ENCODE assay signal across 8 cellular contexts in genomic region chr3:178536271-178537079, GRCh38. TPM values are rescaled to one million over a fixed set of nuclear protein-coding genes. Genes with fewer than 3 reads are reported as not detected.
DNase-seq lines count a peak whose midpoint lies in the region; ATAC-seq, FAIRE-seq and TF ChIP-seq lines count a peak whose summit lies in the region.

TSS of gene KCNMB2 (plus strand) at chr3:178536436.

- intact Hi-C loops in pancreas (cut with DNase I) = no loop called here

- DNase-seq in NCI-H2227 (lab: John Stamatoyannopoulos, UW; ENCODE audit: unreplicated experiment) (peak; percentile 40), fibroblast of peridontal ligament (ENCODE audit: extremely low read depth) (peak; percentile 6), pancreas (no peak), WERI-Rb-1 (no peak)

- WGBS in pancreas, 2 donors = 6 to 7% methylated on average over 17 of the region's 17 CpGs

- H3K27me3 ChIP-seq in pancreas (no peaks in the 10 kb centered on the region), WERI-Rb-1 (ENCODE audit: insufficient read depth, low read depth, severe bottlenecking) (no peaks in the 10 kb centered on the region)

- H3K27ac ChIP-seq in pancreas (no peak within 1 kb of the TSS), WERI-Rb-1 (no peak within 1 kb of the TSS)

- H3K4me1 ChIP-seq in pancreas = peaks cover 0 to 8% (median 0%) of the 10 kb centered on the region in 3 donors

- no peaks in the 10 kb centered on the region for H3K9me3 ChIP-seq in pancreas
- H3K9me3 ChIP-seq in WERI-Rb-1 (ENCODE audit: severe bottlenecking) = no peaks in the 10 kb centered on the region

- peak within 1 kb of the TSS; percentile 42 for H3K4me3 ChIP-seq in GM12875 (ENCODE audit: low read depth, low read length)
- peak within 1 kb of the TSS in 2 of 4 donors; percentile 9 to 42 for H3K4me3 ChIP-seq in pancreas
- no peak within 1 kb of the TSS for H3K4me3 ChIP-seq in WERI-Rb-1 (ENCODE audit: low read depth, low read length)

- FAIRE-seq in pancreas (lab: Jason Lieb, UNC) = no peak

- TF ChIP-seq CTCF in GM12875 (IDR thresholded peaks at IDR 0.05; ENCODE audit: borderline replicate concordance, insufficient read depth, low read depth, low read length) (no peak), pancreas (IDR thresholded peaks at IDR 0.05) (no peak), WERI-Rb-1 (IDR thresholded peaks at IDR 0.05; ENCODE audit: low read depth, low read length) (no peak)

- peak; percentile 43 to 77 (median 67) for ATAC-seq in pancreas
- no peak for ATAC-seq in GM21447 (IDR thresholded peaks at IDR 0.05; ENCODE audit: unreplicated experiment)
- no peak for ATAC-seq in GM21529 (IDR thresholded peaks at IDR 0.05; ENCODE audit: unreplicated experiment)
- no peak for ATAC-seq in HG03175 (IDR thresholded peaks at IDR 0.05; ENCODE audit: unreplicated experiment)

- H3K36me3 ChIP-seq in pancreas (no peaks in the 10 kb centered on the region), WERI-Rb-1 (no peaks in the 10 kb centered on the region)

RNA-seq across cellular contexts. Expression of gene KCNMB2, which starts in this region (rescaled TPM):
- total RNA-seq in pancreas = 1 to 10 TPM in 4 of 6 donors, under 1 TPM in 2; 0.69 to 3.3 (median 1.7) TPM
- polyA plus RNA-seq in pancreas = 10 to 100 TPM in 1 of 2 donors, 1 to 10 TPM in 1; 3.6 to 38.0 TPM

Comparison
In these comparisons a context has a peak if more than half of its experiments do, and no peak if none do; other contexts are left out.
1. DNase-seq: peak in NCI-H2227 (single experiment) and fibroblast of peridontal ligament (single experiment); none in pancreas (0 of 6) and WERI-Rb-1 (single experiment).
2. ATAC-seq: peak in pancreas (4 of 4); none in GM21447 (single experiment), GM21529 (single experiment) and HG03175 (single experiment).